In the genomic region with DNA sequence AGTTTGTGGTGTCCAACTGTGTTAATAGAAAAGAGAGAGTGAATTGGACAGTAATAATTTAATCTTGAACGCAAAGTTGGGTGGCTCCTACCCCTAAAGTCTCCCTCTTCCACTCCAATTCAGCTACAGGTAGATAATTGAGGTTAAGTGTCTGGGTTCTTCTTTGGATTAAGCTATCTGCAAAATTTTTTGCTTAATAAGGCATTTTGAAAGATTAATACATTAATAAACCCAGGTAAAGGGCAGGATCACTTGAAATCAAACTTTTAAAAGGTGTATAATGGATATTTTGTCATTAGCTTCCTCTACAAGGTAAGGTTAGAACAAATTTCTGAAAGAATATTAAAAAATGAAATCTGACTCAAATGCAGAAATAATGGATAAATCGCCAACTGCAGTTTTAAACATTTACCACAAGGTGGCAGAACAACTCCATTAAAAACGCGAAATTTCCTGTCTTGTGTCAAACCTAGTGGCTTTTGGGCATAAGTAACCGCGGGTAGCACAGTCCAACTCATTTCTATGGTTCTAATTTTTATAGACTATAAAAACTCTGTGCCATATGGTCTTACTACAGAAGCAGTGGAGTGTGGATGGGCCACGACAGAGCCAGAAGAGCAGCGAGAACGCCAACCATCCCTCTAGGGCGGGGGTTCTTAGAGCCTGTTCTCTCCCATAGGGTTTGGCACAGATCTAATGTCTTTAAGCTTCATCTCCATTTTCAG, we compare ENCODE assay signal across 8 cellular contexts.
DNase-seq lines count a peak whose midpoint lies in the region; ATAC-seq, FAIRE-seq and TF ChIP-seq lines count a peak whose summit lies in the region.

No MANE protein-coding gene starts in this region.

- H3K4me1 Mint-ChIP-seq in activated T-cell treated with anti-CD3 and anti-CD28 coated beads, Interleukin-2, amount 50 U/mL, for 4 hours (ENCODE audit: low read depth): no peaks in the 10 kb centered on the region

- ATAC-seq in activated T-cell treated with anti-CD3 and anti-CD28 coated beads, Interleukin-2, amount 50 U/mL, for 4 hours: no peak
- no peak for ATAC-seq in GM19397 (IDR thresholded peaks at IDR 0.05; ENCODE audit: unreplicated experiment)

- peak; percentile 64 for TF ChIP-seq CTCF in fibroblast of villous mesenchyme (IDR thresholded peaks at IDR 0.05; ENCODE audit: insufficient read depth, low read depth, low read length)

- DNase-seq in activated T-cell treated with anti-CD3 and anti-CD28 coated beads for 4 hours: peak; percentile 1
- no peak for DNase-seq in activated T-cell treated with anti-CD3 and anti-CD28 coated beads, Interleukin-2, amount 50 U/mL, for 4 hours
- DNase-seq in NCI-H146 (lab: John Stamatoyannopoulos, UW): peak; percentile 52
- DNase-seq in fibroblast of villous mesenchyme (ENCODE audit: low read depth): peak; percentile 75
- DNase-seq in non-pigmented ciliary epithelial cell (ENCODE audit: low read depth): peak; percentile 17
- no peak for DNase-seq in activated CD4-positive, alpha-beta T cell treated with anti-CD3 and anti-CD28 coated beads for 4 hours

- no peaks in the 10 kb centered on the region for H3K9me3 Mint-ChIP-seq in activated T-cell treated with anti-CD3 and anti-CD28 coated beads, Interleukin-2, amount 50 U/mL, for 4 hours

- peaks cover 30% of the 10 kb centered on the region for H3K27me3 Mint-ChIP-seq in activated T-cell treated with anti-CD3 and anti-CD28 coated beads, Interleukin-2, amount 50 U/mL, for 4 hours (ENCODE audit: low read depth)

- FAIRE-seq in TTC549 (lab: Jason Lieb, UNC): peak; percentile 78

- H3K4me3 Mint-ChIP-seq in activated T-cell treated with anti-CD3 and anti-CD28 coated beads, Interleukin-2, amount 50 U/mL, for 4 hours: no peak overlapping the region

- no peaks in the 10 kb centered on the region for H3K36me3 Mint-ChIP-seq in activated T-cell treated with anti-CD3 and anti-CD28 coated beads, Interleukin-2, amount 50 U/mL, for 4 hours (ENCODE audit: insufficient read depth)

- no peak overlapping the region for H3K4me3 ChIP-seq in fibroblast of villous mesenchyme (ENCODE audit: low read depth, low read length)

Comparison
In these comparisons a context has a peak if more than half of its experiments do, and no peak if none do; other contexts are left out.
1. DNase-seq: peak in activated T-cell treated with anti-CD3 and anti-CD28 coated beads for 4 hours (single experiment), NCI-H146 (single experiment), fibroblast of villous mesenchyme (single experiment) and non-pigmented ciliary epithelial cell (single experiment); none in activated T-cell treated with anti-CD3 and anti-CD28 coated beads, Interleukin-2, amount 50 U/mL, for 4 hours (single experiment) and activated CD4-positive, alpha-beta T cell treated with anti-CD3 and anti-CD28 coated beads for 4 hours (0 of 2).